Comparison of ENCODE assay signal across 26 cellular contexts in genomic region chrX:142084611-142085010, GRCh38.
"Had no signal": no experiment of that assay in that cellular context is flagged by ENCODE, and none has a peak within 500 bp of the region (broad histone marks: within the 10 kb centered on the region; RNA-seq: fewer than 3 reads in every experiment).

No MANE protein-coding gene starts in this region.

- DNase-seq: activated B cell treated with CpG ODN at 0.5 μM for 24 hours; activated CD4-positive, alpha-beta memory T cell treated with anti-CD3 and anti-CD28 coated beads, Interleukin-2, amount 10 ng/mL, durations not matched to agents 7 days and 5 days; activated CD4-positive, alpha-beta T cell treated with anti-CD3 and anti-CD28 coated beads, Interleukin-2, amount 10 ng/mL, durations not matched to agents 7 days and 5 days; activated naive CD4-positive, alpha-beta T cell treated with anti-CD3 and anti-CD28 coated beads, Interleukin-2, amount 50 U/mL, for 16 hours; activated naive CD8-positive, alpha-beta T cell treated with anti-CD3 and anti-CD28 coated beads, Interleukin-2, amount 10 ng/mL, durations not matched to agents 7 days and 5 days; activated T-cell treated with anti-CD3 and anti-CD28 coated beads for 4 hours; activated T-cell treated with anti-CD3 and anti-CD28 coated beads, Interleukin-2, amount 50 U/mL, for 72 hours; adrenal gland; anterior cingulate cortex; caudate nucleus; MG63; MV-4-11; NCI-H1092 treated with DMSO at 0.1 percent for 48 hours; NCI-H1417 treated with DMSO at 0.1 percent for 48 hours; NCI-H1694 treated with DMSO at 0.1 percent for 48 hours; NCI-H2029 treated with DMSO at 0.1 percent for 48 hours; NCI-H446; NCI-H524; PC-3; SHP77 treated with DMSO at 0.1 percent for 48 hours; T-helper 17 cell; T-helper 9 cell had no signal

- H3K4me1 ChIP-seq: adrenal gland, breast epithelium had no signal

- H3K9me3 ChIP-seq: adrenal gland, breast epithelium, MG63 had no signal

- ATAC-seq: activated T-cell treated with anti-CD3 and anti-CD28 coated beads, Interleukin-2, amount 50 U/mL, for 72 hours; PC-3; T-helper 17 cell had no signal

- FAIRE-seq: RCC 7860, TTC549 had no signal

- H3K4me3 ChIP-seq: adrenal gland, breast epithelium, MG63 had no signal

- H3K4me2 ChIP-seq: KMS-11 had no signal

- H3K27ac ChIP-seq: adrenal gland, breast epithelium, KMS-11 had no signal
